17 cellular contexts compared by ENCODE assay signal in genomic region chr6:139820191-139820590, GRCh38.
A peak's percentile ranks its signal among the peaks of the same experiment; 100 is the strongest.
DNase-seq lines count a peak whose midpoint lies in the region; ATAC-seq and TF ChIP-seq lines count a peak whose summit lies in the region.
"Had no signal": no experiment of that assay in that cellular context is flagged by ENCODE, and none has a peak within 500 bp of the region (broad histone marks: within the 10 kb centered on the region; RNA-seq: fewer than 3 reads in every experiment).

No MANE protein-coding gene starts in this region.

- no peak for TF ChIP-seq CTCF in chondrocyte (IDR thresholded peaks at IDR 0.05)

- H3K4me3 Mint-ChIP-seq in chondrocyte (ENCODE audit: unreplicated experiment): no peak overlapping the region
- H3K4me3 Mint-ChIP-seq: activated CD8-positive, alpha-beta T cell treated with anti-CD3 and anti-CD28 coated beads, Interleukin-2, amount 10 ng/mL, durations not matched to agents 7 days and 5 days had no signal

- H3K27me3 Mint-ChIP-seq in chondrocyte (ENCODE audit: low read depth): no peaks in the 10 kb centered on the region

- DNase-seq in AG08396 (ENCODE audit: low spot score): peak; percentile 26
- DNase-seq in HT1080 (ENCODE audit: low read depth): peak; percentile 59
- DNase-seq in chondrocyte (ENCODE audit: low spot score): no peak
- peak; percentile 82 to 95 for DNase-seq in lung microvascular endothelial cell (ENCODE audit: low read depth in 2 of 2)
- no peak for DNase-seq in NCI-H510A (lab: John Stamatoyannopoulos, UW)
- no peak for DNase-seq in iPS-NIHi11 (ENCODE audit: low spot score)
- DNase-seq: activated CD8-positive, alpha-beta T cell treated with anti-CD3 and anti-CD28 coated beads, Interleukin-2, amount 10 ng/mL, durations not matched to agents 7 days and 5 days; activated naive CD4-positive, alpha-beta T cell treated with Interleukin-2 at 50 U/mL for 16 hours; C1 segment of cervical spinal cord; NCI-H345; nucleus accumbens; Peyer's patch; stimulated activated CD4-positive, alpha-beta T cell treated with anti-CD3 and anti-CD28 coated beads, Interleukin-15, amount 100 ng/mL, for 24 hours had no signal

- no peak for ATAC-seq in GM18907 (IDR thresholded peaks at IDR 0.05; ENCODE audit: unreplicated experiment)
- ATAC-seq in HG03139 (IDR thresholded peaks at IDR 0.05; ENCODE audit: unreplicated experiment): no peak
- ATAC-seq: activated CD8-positive, alpha-beta T cell treated with anti-CD3 and anti-CD28 coated beads, Interleukin-2, amount 10 ng/mL, durations not matched to agents 7 days and 5 days; gastroesophageal sphincter; left lobe of liver had no signal

- H3K9me3 Mint-ChIP-seq in chondrocyte (ENCODE audit: low read depth): no peaks in the 10 kb centered on the region

- H3K36me3 Mint-ChIP-seq in chondrocyte (ENCODE audit: low read depth): no peaks in the 10 kb centered on the region

- peak overlapping the region; percentile 61 for H3K27ac Mint-ChIP-seq in chondrocyte (ENCODE audit: unreplicated experiment)
- H3K27ac Mint-ChIP-seq: activated CD8-positive, alpha-beta T cell treated with anti-CD3 and anti-CD28 coated beads, Interleukin-2, amount 10 ng/mL, durations not matched to agents 7 days and 5 days had no signal

- H3K4me1 Mint-ChIP-seq in chondrocyte (ENCODE audit: low read depth): peaks cover 32% of the 10 kb centered on the region

Comparison
In these comparisons a context has a peak if more than half of its experiments do, and no peak if none do; other contexts are left out.
1. DNase-seq: peak in AG08396 (single experiment), HT1080 (single experiment) and lung microvascular endothelial cell (2 of 2); none in chondrocyte (single experiment), NCI-H510A (single experiment) and iPS-NIHi11 (single experiment).